Comparison of ENCODE assay signal across 13 cellular contexts in the genomic region with DNA sequence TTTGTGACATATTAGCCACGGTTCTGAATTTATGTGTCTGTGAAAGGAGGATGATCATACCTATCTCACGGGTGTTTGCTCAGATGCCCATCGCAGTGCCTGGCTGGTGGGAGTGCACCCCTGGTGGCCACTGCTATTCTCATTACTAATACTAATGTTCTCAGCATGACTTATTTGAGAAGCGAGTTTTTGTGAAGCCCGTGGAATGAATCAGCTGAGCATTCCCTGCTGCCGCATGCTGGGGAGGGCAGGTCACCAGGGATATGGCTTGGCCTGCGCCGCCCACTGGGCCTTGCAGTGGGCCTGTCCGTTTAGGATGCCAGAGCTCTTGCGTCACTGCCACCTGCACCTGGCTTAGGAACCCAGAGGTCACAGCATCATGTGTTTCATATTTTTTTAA. TPM values are rescaled to one million over a fixed set of nuclear protein-coding genes. Genes with fewer than 3 reads are reported as not detected.
DNase-seq lines count a peak whose midpoint lies in the region; ATAC-seq and TF ChIP-seq lines count a peak whose summit lies in the region.
"Had no signal": no experiment of that assay in that cellular context is flagged by ENCODE, and none has a peak within 500 bp of the region (broad histone marks: within the 10 kb centered on the region; RNA-seq: fewer than 3 reads in every experiment).

No MANE protein-coding gene starts in this region.

- no peaks in the 10 kb centered on the region for H3K79me2 ChIP-seq in DOHH2 (ENCODE audit: control insufficient read depth, low read length)

- no peak overlapping the region for H3K4me3 Mint-ChIP-seq in chondrocyte (ENCODE audit: unreplicated experiment)
- H3K4me3 Mint-ChIP-seq: T-cell had no signal

- no peaks in the 10 kb centered on the region; the same call in 1 of the 2 replicates for H4K20me1 ChIP-seq in DOHH2 (ENCODE audit: control insufficient read depth, insufficient read depth, low read depth, low read length)

- no peak for DNase-seq in NB4 (ENCODE audit: low read depth)
- no peak for DNase-seq in chondrocyte (ENCODE audit: low spot score)
- peak; percentile 87 for DNase-seq in non-pigmented ciliary epithelial cell (ENCODE audit: low read depth)
- DNase-seq in NCI-H2081 (lab: John Stamatoyannopoulos, UW): no peak
- no peak for DNase-seq in left lobe of liver (ENCODE audit: low spot score)
- no peak for DNase-seq in NCI-H1436 treated with DMSO at 0.1 percent for 48 hours (lab: John Stamatoyannopoulos, UW)
- DNase-seq in activated naive CD4-positive, alpha-beta T cell treated with anti-CD3 and anti-CD28 coated beads, Interleukin-2, amount 50 U/mL, for 16 hours: no peak
- DNase-seq: effector CD8-positive, alpha-beta T cell; left colon; NCI-H524; T-cell had no signal

- no peaks in the 10 kb centered on the region for H3F3A ChIP-seq in DOHH2 (ENCODE audit: control insufficient read depth, insufficient read depth)

- peaks cover 13% of the 10 kb centered on the region; the same call in 1 of the 2 replicates for H3K27me3 ChIP-seq in DOHH2 (ENCODE audit: control insufficient read depth, low read length)

- H3K4me1 Mint-ChIP-seq in chondrocyte (ENCODE audit: low read depth): peaks cover 25% of the 10 kb centered on the region
- H3K4me1 Mint-ChIP-seq: T-cell had no signal

- TF ChIP-seq CTCF in DOHH2 (IDR thresholded peaks at IDR 0.05; ENCODE audit: low read depth, low read length, poor library complexity, severe bottlenecking) (peak; percentile 43), NB4 (IDR thresholded peaks at IDR 0.05; ENCODE audit: low read depth, low read length) (peak; percentile 13), chondrocyte (IDR thresholded peaks at IDR 0.05) (peak; percentile 77)

- H3K27ac ChIP-seq in DOHH2 (ENCODE audit: low read depth, low read length): no peak overlapping the region
- H3K27ac ChIP-seq: prostate gland had no signal

- no peaks in the 10 kb centered on the region for H3K36me3 ChIP-seq in DOHH2 (ENCODE audit: control insufficient read depth, low read length)

- no peaks in the 10 kb centered on the region for H3K9me2 ChIP-seq in DOHH2 (replicated peaks; ENCODE audit: control insufficient read depth, low read length)

- H3K4me2 ChIP-seq in DOHH2 (ENCODE audit: low read length): no peak overlapping the region

- H3K36me3 Mint-ChIP-seq in chondrocyte (ENCODE audit: low read depth): peaks cover 49% of the 10 kb centered on the region
- H3K36me3 Mint-ChIP-seq: T-cell had no signal

- no peaks in the 10 kb centered on the region for H3K4me1 ChIP-seq in DOHH2 (ENCODE audit: control insufficient read depth, low read length)
- H3K4me1 ChIP-seq: prostate gland had no signal

- no peak for TF ChIP-seq POLR2A in NB4 (IDR thresholded peaks at IDR 0.05; ENCODE audit: extremely low read depth, insufficient read length)

- H3K9me3 ChIP-seq in DOHH2 (ENCODE audit: control insufficient read depth, insufficient read depth, low read length): no peaks in the 10 kb centered on the region
- H3K9me3 ChIP-seq: prostate gland had no signal

- no peaks in the 10 kb centered on the region for H3K27me3 Mint-ChIP-seq in chondrocyte (ENCODE audit: low read depth)

- ATAC-seq in left lobe of liver: no peak
- ATAC-seq: left colon, T-cell had no signal

- no peaks in the 10 kb centered on the region for H3K9me3 Mint-ChIP-seq in chondrocyte (ENCODE audit: low read depth)
- H3K9me3 Mint-ChIP-seq: T-cell had no signal

- H3K4me3 ChIP-seq in DOHH2 (ENCODE audit: low read length): no peak overlapping the region
- no peak overlapping the region for H3K4me3 ChIP-seq in NB4 (ENCODE audit: low read depth, low read length)
- H3K4me3 ChIP-seq: prostate gland had no signal

- H3K27ac Mint-ChIP-seq in chondrocyte (ENCODE audit: unreplicated experiment): peak overlapping the region; percentile 95
- H3K27ac Mint-ChIP-seq: T-cell had no signal

RNA-seq across cellular contexts. Expression of gene CTTN, which starts 16.8 kb away (rescaled TPM):
- total RNA-seq in chondrocyte (290 to 314 TPM (median 307 TPM) in 3 replicates), left lobe of liver (71.9 TPM)

Comparison
In these comparisons a context has a peak if more than half of its experiments do, and no peak if none do; other contexts are left out.
1. CTCF ChIP-seq: peak in every context shown above with its lines; median percentile 77 in chondrocyte; 43 in DOHH2; 13 in NB4.